In the genomic region with DNA sequence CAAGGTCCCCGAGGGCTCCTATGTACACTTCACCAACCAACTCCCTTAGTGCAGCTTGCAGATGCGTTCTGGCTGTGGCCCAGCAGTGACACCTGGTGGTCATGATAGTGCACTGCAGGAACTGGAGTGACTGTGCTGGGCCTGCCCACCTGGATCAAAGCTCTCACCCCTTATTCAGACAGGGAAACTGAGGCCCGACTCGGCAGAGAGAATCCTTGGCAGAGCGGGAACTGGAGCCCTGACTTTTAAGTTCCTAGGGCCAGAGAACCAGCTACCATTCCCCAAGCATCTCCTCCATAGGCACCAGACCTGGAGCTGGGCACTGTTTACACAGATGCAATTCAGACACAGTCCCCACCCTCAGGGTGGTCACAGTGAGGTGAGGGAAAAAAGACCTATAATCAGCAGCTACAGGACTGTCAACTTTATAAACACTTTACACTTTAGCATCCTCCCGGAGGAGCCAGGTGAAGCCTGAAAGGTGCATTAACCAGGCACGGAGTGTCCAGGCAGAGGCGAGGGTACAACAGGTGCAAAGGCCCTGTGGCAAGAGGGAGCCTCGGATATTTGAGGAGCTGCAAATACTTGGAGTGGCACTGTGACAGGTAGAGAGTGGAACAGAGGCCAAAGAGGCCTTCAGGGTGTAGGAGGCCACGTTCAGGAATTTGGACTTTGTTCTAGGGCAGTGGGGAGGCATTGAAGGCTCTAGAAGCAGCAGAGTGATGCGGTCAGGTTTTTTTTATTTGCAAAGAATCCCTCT, we compare ENCODE assay signal across 8 cellular contexts. TPM values are rescaled to one million over a fixed set of nuclear protein-coding genes. Genes with fewer than 3 reads are reported as not detected.
A peak's percentile ranks its signal among the peaks of the same experiment; 100 is the strongest.
DNase-seq lines count a peak whose midpoint lies in the region; ATAC-seq and TF ChIP-seq lines count a peak whose summit lies in the region.

No MANE protein-coding gene starts in this region.

- no peak overlapping the region for H3K23ac ChIP-seq in IMR-90 (ENCODE audit: low read depth, low read length)

- H2BK5ac ChIP-seq in IMR-90 (ENCODE audit: low read depth, low read length, poor library complexity, severe bottlenecking): no peak overlapping the region

- peaks cover 5% of the 10 kb centered on the region for H3K36me3 Mint-ChIP-seq in glutamatergic neuron (ENCODE audit: unreplicated experiment)

- H4K91ac ChIP-seq in IMR-90 (ENCODE audit: insufficient read depth, low read depth, low read length): no peak overlapping the region

- peak; percentile 96 for TF ChIP-seq RAD21 in IMR-90 (IDR thresholded peaks at IDR 0.05; ENCODE audit: low read length)

- peaks cover 3% of the 10 kb centered on the region; the same call in 1 of the 2 replicates for H3K9me3 ChIP-seq in IMR-90 (ENCODE audit: control insufficient read depth, insufficient read depth, low read length)
- H3K9me3 ChIP-seq in SJSA1 (replicated peaks): no peaks in the 10 kb centered on the region; the same call in 1 of the 2 replicates
- no peaks in the 10 kb centered on the region for H3K9me3 ChIP-seq in vagina

- intact Hi-C loops in IMR-90 (cut with micrococcal nuclease) (loop anchor here (1.0 to 2.0 kb wide), 6 partner anchors 43 to 645 kb away; no protein-coding TSS in a partner anchor), posterior vena cava (cut with DNase I) (no loop called here), vagina (cut with DNase I) (loop anchor here (2.0 to 10.0 kb wide), 2 partner anchors 41 to 381 kb away; a partner anchor contains a TSS)

- no peak overlapping the region for H2BK20ac ChIP-seq in IMR-90 (ENCODE audit: low read depth, low read length)

- no peak overlapping the region for H4K8ac ChIP-seq in IMR-90 (ENCODE audit: low read depth in 2 of 2, low read length in 2 of 2)

- H3K4me3 ChIP-seq in IMR-90 (ENCODE audit: insufficient read depth, low read depth, low read length) (no peak overlapping the region), SJSA1 (no peak overlapping the region), vagina (no peak overlapping the region)

- no peaks in the 10 kb centered on the region for H3K4me1 Mint-ChIP-seq in glutamatergic neuron (ENCODE audit: low read depth, unreplicated experiment)

- no peak overlapping the region for H2AK5ac ChIP-seq in IMR-90 (ENCODE audit: low read depth, low read length)

- in situ Hi-C loops in IMR-90 (cut with MboI; ENCODE audit: low sequenced_read_pairs): loop anchor here (5.0 to 25.0 kb wide), 3 partner anchors 201 to 634 kb away; no protein-coding TSS in a partner anchor

- H3K4me1 ChIP-seq in IMR-90 (ENCODE audit: control insufficient read depth, insufficient read depth, low read length) (no peaks in the 10 kb centered on the region), SJSA1 (replicated peaks) (no peaks in the 10 kb centered on the region), vagina (no peaks in the 10 kb centered on the region)

- no peaks in the 10 kb centered on the region for H3K36me3 ChIP-seq in IMR-90 (ENCODE audit: control insufficient read depth, insufficient read depth, low read length)
- H3K36me3 ChIP-seq in SJSA1: peaks cover 22% of the 10 kb centered on the region
- H3K36me3 ChIP-seq in vagina: no peaks in the 10 kb centered on the region

- no peak overlapping the region for H3K9ac ChIP-seq in IMR-90 (ENCODE audit: low read depth, low read length)

- POLR2A ChIA-PET in GM10248 (lab: Yijun Ruan, JAX) (no interaction called here), IMR-90 (lab: Charles Lee; ENCODE audit: unreplicated experiment) (no interaction called here)

- TF ChIP-seq CTCF in GM10248 (IDR thresholded peaks at IDR 0.05; ENCODE audit: control extremely low read depth, extremely low read depth, low read depth, missing control alignments) (peak; percentile 98), IMR-90 (conservative IDR thresholded peaks at IDR 0.05; ENCODE audit: low read depth, low read length) (peak; percentile 95), glutamatergic neuron (IDR thresholded peaks at IDR 0.05; ENCODE audit: partially characterized antibody, unreplicated experiment) (peak; percentile 98), vagina (IDR thresholded peaks at IDR 0.05) (peak; percentile 60 to 89 (median 83))

- BruUV-seq in IMR-90 (replicated peaks; lab: Mats Ljungman, UMichigan): no TSS peak

- H3K14ac ChIP-seq in IMR-90 (replicated peaks; ENCODE audit: low read depth, low read length): no peak overlapping the region

- H3K27me3 ChIP-seq in IMR-90 (ENCODE audit: control insufficient read depth, insufficient read depth, low read length) (peaks cover 4% of the 10 kb centered on the region), SJSA1 (replicated peaks) (no peaks in the 10 kb centered on the region), vagina (no peaks in the 10 kb centered on the region)

- H3K4ac ChIP-seq in IMR-90 (ENCODE audit: low read depth, low read length): no peak overlapping the region

- no peak overlapping the region for H3K27ac Mint-ChIP-seq in glutamatergic neuron (ENCODE audit: unreplicated experiment)

- H3K56ac ChIP-seq in IMR-90 (ENCODE audit: extremely low read depth, insufficient read depth, low read length): no peak overlapping the region

- no peaks in the 10 kb centered on the region for H3K9me1 ChIP-seq in IMR-90 (ENCODE audit: insufficient read depth, low read length)

- no peaks in the 10 kb centered on the region for H3K27me3 Mint-ChIP-seq in glutamatergic neuron (ENCODE audit: unreplicated experiment)

- H3K4me2 ChIP-seq in IMR-90 (ENCODE audit: low read depth, low read length): no peak overlapping the region

- H3K27ac ChIP-seq in IMR-90 (ENCODE audit: insufficient read depth, low read length) (no peak overlapping the region), SJSA1 (no peak overlapping the region), vagina (no peak overlapping the region)

- no peak overlapping the region for H3K18ac ChIP-seq in IMR-90 (ENCODE audit: low read depth, low read length)

- DNase-seq in GM10248 (ENCODE audit: extremely low spot score) (peak; percentile 87), IMR-90 (peak; percentile 54), SJSA1 (ENCODE audit: low read depth in 1 of 2, low spot score in 2 of 2) (peak; percentile 47 to 71), glutamatergic neuron (peak; percentile 84), posterior vena cava (ENCODE audit: low spot score) (peak; percentile 89), vagina (ENCODE audit: extremely low spot score in 2 of 2) (peak in 1 of 2 donors; percentile 95)
- peak; percentile 20 to 51 (median 40) for DNase-seq in activated naive CD4-positive, alpha-beta T cell (lab: John Stamatoyannopoulos, UW)

- H2BK15ac ChIP-seq in IMR-90 (ENCODE audit: low read depth, low read length): no peak overlapping the region

- H3K79me1 ChIP-seq in IMR-90 (ENCODE audit: low read depth in 1 of 2, low read length in 2 of 2): no peaks in the 10 kb centered on the region

- H3K9me3 Mint-ChIP-seq in glutamatergic neuron (ENCODE audit: unreplicated experiment): peaks cover 6% of the 10 kb centered on the region

- dilution Hi-C loops in IMR-90 (cut with HindIII; ENCODE audit: low sequenced_read_pairs, unreplicated experiment): no loop called here

- WGBS in IMR-90 (ENCODE audit: extremely low coverage in 2 of 2, insufficient read length in 1 of 2), 2 experiments: 62% methylated on average over 5 of the region's 11 CpGs; no CpG with 5 or more reads in 1 of the 2 experiments

- H4K20me1 ChIP-seq in IMR-90 (ENCODE audit: insufficient read depth, low read length): no peaks in the 10 kb centered on the region

- H3K4me3 Mint-ChIP-seq in glutamatergic neuron (ENCODE audit: unreplicated experiment): no peak overlapping the region

- H2AK9ac ChIP-seq in IMR-90 (replicated peaks; ENCODE audit: low read depth, low read length, poor library complexity): no peak overlapping the region

- H4K5ac ChIP-seq in IMR-90 (ENCODE audit: low read depth, low read length): no peak overlapping the region

- TF ChIP-seq POLR2A in IMR-90 (IDR thresholded peaks at IDR 0.05; ENCODE audit: low read depth, low read length) (no peak), vagina (IDR thresholded peaks at IDR 0.05) (no peak)

- ATAC-seq in IMR-90 (ENCODE audit: low read depth) (peak; percentile 100), HG03045 (IDR thresholded peaks at IDR 0.05; ENCODE audit: unreplicated experiment) (no peak)

- CTCF ChIA-PET in GM10248 (lab: Yijun Ruan, JAX): interaction anchor here (0.6 to 5.4 kb wide), 53 partner anchors 11 to 720 kb away, joined by 3 to 49 read pairs (median 4); a partner anchor contains a TSS
- CTCF ChIA-PET in IMR-90 (lab: Yijun Ruan, JAX): interaction anchor here (0.6 to 1.7 kb wide), 7 partner anchors 15 to 603 kb away, joined by 3 to 6 read pairs (median 3); no protein-coding TSS in a partner anchor

- peak overlapping the region; percentile 64 for H2AFZ ChIP-seq in IMR-90 (replicated peaks; ENCODE audit: low read length, poor library complexity)

- H2BK120ac ChIP-seq in IMR-90 (ENCODE audit: low read depth, low read length): no peak overlapping the region

RNA-seq across cellular contexts. Expression of a gene that starts 22.0 kb away (rescaled TPM):
- total RNA-seq in IMR-90 (2012; rRNA removed) (5.7 and 6.9 TPM in 2 replicates), glutamatergic neuron (ENCODE audit: unreplicated experiment) (50.4 TPM), posterior vena cava (10 to 100 TPM; 11.8 to 17.6 TPM), vagina (29.7 TPM)
- 21.2 and 21.5 TPM in 2 replicates for polyA plus RNA-seq in IMR-90 (2012; rRNA removed)
- 16.5 and 26.9 TPM in 2 replicates for polyA plus RNA-seq in IMR-90 (2012; cell fraction: cytosol; rRNA removed)
- polyA plus RNA-seq in IMR-90 (2012; cell fraction: nucleus; rRNA removed; ENCODE audit: low replicate concordance): 32.2 and 94.3 TPM in 2 replicates
- total RNA-seq in SJSA1 (2014; rRNA removed; shearing (Covaris generic)): 26.5 and 34.6 TPM in 2 replicates

RNA-seq across cellular contexts. Expression of a gene that starts 22.3 kb away (rescaled TPM):
- total RNA-seq in IMR-90 (2012; rRNA removed) (414 and 518 TPM in 2 replicates), glutamatergic neuron (ENCODE audit: unreplicated experiment) (355 TPM), posterior vena cava (100 to 1,000 TPM; 155 to 168 TPM), vagina (164 TPM)
- 243 and 267 TPM in 2 replicates for polyA plus RNA-seq in IMR-90 (2012; rRNA removed)
- polyA plus RNA-seq in IMR-90 (2012; cell fraction: cytosol; rRNA removed): 124 and 135 TPM in 2 replicates
- polyA plus RNA-seq in IMR-90 (2012; cell fraction: nucleus; rRNA removed; ENCODE audit: low replicate concordance): 764 and 770 TPM in 2 replicates
- total RNA-seq in SJSA1 (2014; rRNA removed; shearing (Covaris generic)): 200 and 297 TPM in 2 replicates

RNA-seq across cellular contexts. Expression of a gene that starts 40.1 kb away (rescaled TPM):
- total RNA-seq in IMR-90 (2012; rRNA removed) (0.28 and 0.54 TPM in 2 replicates), glutamatergic neuron (ENCODE audit: unreplicated experiment) (0.76 TPM), posterior vena cava (1 to 10 TPM; 1.4 to 2.4 TPM), vagina (2.5 TPM)
- 1.2 and 1.3 TPM in 2 replicates for polyA plus RNA-seq in IMR-90 (2012; rRNA removed)
- 0.41 and 2.3 TPM in 2 replicates for polyA plus RNA-seq in IMR-90 (2012; cell fraction: cytosol; rRNA removed)
- 2.9 TPM in 2 replicates for polyA plus RNA-seq in IMR-90 (2012; cell fraction: nucleus; rRNA removed; ENCODE audit: low replicate concordance)
- total RNA-seq in SJSA1 (2014; rRNA removed; shearing (Covaris generic)): 45.6 and 78.9 TPM in 2 replicates

Comparison
In these comparisons a context has a peak if more than half of its experiments do, and no peak if none do; other contexts are left out.
1. RNA of a gene that starts 40.1 kb away (total RNA-seq): 45.6 to 78.9 TPM in SJSA1; 2.5 TPM in vagina (single experiment), 1.4 to 2.4 TPM in posterior vena cava, 0.76 TPM in glutamatergic neuron (single experiment) and 0.28 to 0.54 TPM in IMR-90; every median in the first group is over 10 times any median in the second.
2. intact Hi-C loops: an anchor here in IMR-90 (1.0 to 2.0 kb wide) and vagina (2.0 to 10.0 kb wide); none called in posterior vena cava.
3. Peak in every context shown above with its lines, with median percentiles within 50 percentile points of each other: CTCF ChIP-seq.